33 cellular contexts compared by ENCODE assay signal in the genomic region with DNA sequence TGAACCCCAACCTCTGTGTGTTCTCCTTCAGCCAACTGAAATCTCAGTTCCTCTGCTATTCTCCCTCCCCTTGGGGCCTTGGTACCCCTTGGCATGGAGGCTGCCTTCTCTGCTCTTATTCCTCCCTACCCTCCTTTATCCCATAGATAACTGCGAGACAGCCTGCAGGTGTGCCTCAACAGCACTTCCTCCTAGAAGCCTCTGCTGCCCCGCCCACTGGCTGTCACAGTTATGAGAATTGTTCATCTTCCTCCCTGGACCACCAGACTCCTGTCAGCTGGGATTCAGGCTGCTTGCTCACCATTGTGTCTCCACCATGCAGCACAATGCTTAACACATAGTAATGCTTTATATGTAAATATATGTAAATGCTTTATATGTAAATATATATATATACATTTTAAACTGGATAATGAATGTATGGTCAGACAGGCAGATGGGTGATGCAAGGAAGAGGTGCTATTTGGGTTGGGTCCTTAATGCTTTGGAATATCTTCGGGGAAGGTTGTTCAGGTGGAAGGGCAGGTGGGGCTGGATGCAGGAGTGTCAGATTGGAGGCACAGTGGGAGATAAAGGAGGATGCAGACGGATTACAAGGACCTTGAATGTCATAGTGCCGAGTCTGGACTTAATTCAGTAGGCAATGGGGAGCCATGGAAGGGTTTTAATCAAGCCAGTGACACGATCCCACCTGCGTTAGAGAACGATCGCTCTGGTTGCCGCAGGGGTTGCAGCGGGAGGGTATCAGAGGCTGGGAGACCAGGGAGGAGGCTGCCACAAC. TPM values are rescaled to one million over a fixed set of nuclear protein-coding genes. Genes with fewer than 3 reads are reported as not detected.
"Had no signal": no experiment of that assay in that cellular context is flagged by ENCODE, and none has a peak within 500 bp of the region (broad histone marks: within the 10 kb centered on the region; RNA-seq: fewer than 3 reads in every experiment).

No MANE protein-coding gene starts in this region.

- ATAC-seq: activated naive CD4-positive, alpha-beta T cell treated with anti-CD3 and anti-CD28 coated beads, Interleukin-2, amount 50 U/mL, for 72 hours; activated T-cell treated with anti-CD3 and anti-CD28 coated beads, Interleukin-2, amount 50 U/mL, for 4 hours; body of pancreas; K562; Right ventricle myocardium inferior; SK-N-SH treated with all-trans-retinoic acid at 6 μM for 48 hours; T-cell had no signal

- DNase-seq: activated B cell treated with CpG ODN at 0.5 μM for 24 hours; activated CD4-positive, alpha-beta memory T cell treated with anti-CD3 and anti-CD28 coated beads for 36 hours; activated CD4-positive, alpha-beta T cell treated with anti-CD3 and anti-CD28 coated beads for 4 hours; activated CD4-positive, alpha-beta T cell treated with anti-CD3 and anti-CD28 coated beads, Interleukin-2, amount 50 U/mL, for 1 hour; activated CD4-positive, CD25-positive, alpha-beta regulatory T cell treated with anti-CD3 and anti-CD28 coated beads, Interleukin-2, amount 50 U/mL, for 72 hours; activated CD8-positive, alpha-beta memory T cell treated with anti-CD3 and anti-CD28 coated beads, Interleukin-2, amount 50 U/mL, for 4 hours; activated gamma-delta T cell treated with Interleukin-2 at 50 U/mL for 16 hours; activated naive CD4-positive, alpha-beta T cell treated with anti-CD3 and anti-CD28 coated beads for 36 hours; activated T-cell treated with anti-CD3 and anti-CD28 coated beads for 4 hours; activated T-cell treated with anti-CD3 and anti-CD28 coated beads, Interleukin-2, amount 50 U/mL, for 4 hours; adrenal gland; body of pancreas; cerebellar nuclear complex; NCI-H1105; NCI-H1417 treated with DMSO at 0.1 percent for 48 hours; NCI-H187 treated with DMSO at 0.1 percent for 48 hours; NCI-H2081; NCI-H2171; NCI-H446 treated with DMSO at 0.1 percent for 48 hours; NCI-H524; PC-9; SIG-M5; T-cell; T-helper 2 cell; T-helper 9 cell had no signal

RNA-seq across cellular contexts. Expression of gene CDH22, which starts 4.9 kb away (rescaled TPM):
- total RNA-seq: activated CD4-positive, alpha-beta memory T cell treated with anti-CD3 and anti-CD28 coated beads for 36 hours; activated T-cell treated with anti-CD3 and anti-CD28 coated beads, Interleukin-2, amount 50 U/mL, for 4 hours; activated T-helper 1 cell treated with anti-CD3 and anti-CD28 coated beads, Interleukin-12 subunit alpha, Interleukin-12 subunit beta, Interleukin-2, Interleukin-4 antibody, amounts not matched to agents 30 ng/mL and 10 ng/mL and 1 ng/mL, durations not matched to agents 14 hours and 24 hours and 36 hours; astrocyte; MCF 10A; PC-9; SK-MEL-5; T-cell had no signal
